In the genomic region with DNA sequence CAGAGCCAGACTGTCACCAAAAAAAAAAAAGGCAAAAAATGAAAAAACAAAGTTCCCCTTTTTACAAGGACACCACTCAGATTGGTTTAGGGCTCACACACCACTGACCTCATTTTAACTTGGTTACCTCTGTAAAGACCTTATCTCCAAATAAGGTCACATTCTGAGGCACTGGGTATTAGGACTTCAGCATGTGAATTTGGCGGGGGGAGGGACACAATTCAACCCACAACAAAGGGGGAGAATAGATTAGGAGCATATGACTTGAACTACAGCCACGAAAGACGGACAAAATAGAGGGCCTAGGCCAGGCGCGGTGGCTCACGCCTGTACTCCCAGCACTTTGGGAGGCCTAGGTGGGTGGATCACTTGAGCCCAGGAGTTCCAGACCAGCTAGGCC, we compare ENCODE assay signal across 17 cellular contexts. TPM values are rescaled to one million over a fixed set of nuclear protein-coding genes. Genes with fewer than 3 reads are reported as not detected.
DNase-seq lines count a peak whose midpoint lies in the region; ATAC-seq, FAIRE-seq and TF ChIP-seq lines count a peak whose summit lies in the region.
"Had no signal": no experiment of that assay in that cellular context is flagged by ENCODE, and none has a peak within 500 bp of the region (broad histone marks: within the 10 kb centered on the region; RNA-seq: fewer than 3 reads in every experiment).

No MANE protein-coding gene starts in this region.

- WGBS in K562 (ENCODE audit: insufficient coverage, low coverage, missing lambda C conversion rate) = 41% methylated on average over 4 of the region's 6 CpGs

- H3K27me3 ChIP-seq in OCI-LY3 (ENCODE audit: low read depth, low read length) (no peaks in the 10 kb centered on the region), K562 (ENCODE audit: control insufficient read depth in 2 of 2, insufficient read depth in 2 of 2, low read length in 2 of 2) (no peaks in the 10 kb centered on the region)
- H3K27me3 ChIP-seq: BLaER1, SJSA1 had no signal

- H3K27ac Mint-ChIP-seq in stimulated activated naive B cell treated with anti-CD40 and anti-IgM and Interleukin-4, amounts not matched to agents 10 μg/mL and 1 μg/mL and 100 μg/mL, for 72 hours = peak overlapping the region; percentile 42

- H3K9me1 ChIP-seq in K562 (ENCODE audit: control insufficient read depth, insufficient read depth, low read length) = no peaks in the 10 kb centered on the region

- H3K9me3 Mint-ChIP-seq in stimulated activated naive B cell treated with anti-CD40 and anti-IgM and Interleukin-4, amounts not matched to agents 10 μg/mL and 1 μg/mL and 100 μg/mL, for 72 hours = peaks cover 0 to 4% of the 10 kb centered on the region in 2 donors

- intact Hi-C loops in K562 (cut with micrococcal nuclease) = no loop called here

- 0 out of 2 replicates have a peak overlapping the region, but pooled peaks have one; percentile 12 for H2AFZ ChIP-seq in OCI-LY3 (ENCODE audit: low read depth, low read length)
- no peak overlapping the region for H2AFZ ChIP-seq in K562 (ENCODE audit: low read depth, low read length)
- H2AFZ ChIP-seq: GM23248 had no signal

- peaks cover 2 to 10% of the 10 kb centered on the region in 2 donors for H3K4me1 Mint-ChIP-seq in stimulated activated naive B cell treated with anti-CD40 and anti-IgM and Interleukin-4, amounts not matched to agents 10 μg/mL and 1 μg/mL and 100 μg/mL, for 72 hours

- H3K79me2 ChIP-seq in OCI-LY3 (ENCODE audit: low read length) (no peaks in the 10 kb centered on the region), K562 (ENCODE audit: control insufficient read depth, insufficient read depth, low read length) (no peaks in the 10 kb centered on the region)

- in situ Hi-C loops in K562 (cut with MboI) = no loop called here

- H3K27ac ChIP-seq in OCI-LY3 (ENCODE audit: low read length) (no peak overlapping the region), K562 (ENCODE audit: extremely low read depth, low read depth, low read length) (no peak overlapping the region)
- H3K27ac ChIP-seq: BLaER1, GM23248, SJSA1 had no signal

- DNase-seq in GM18507 (ENCODE audit: extremely low spot score, insufficient read length, low read depth) (no peak), K562 (ENCODE audit: extremely low read depth in 1 of 4, low spot score in 3 of 4) (no peak), putamen (ENCODE audit: low spot score) (no peak)
- peak; percentile 7 for DNase-seq in stimulated activated naive B cell treated with anti-CD40 and anti-IgM and Interleukin-4, amounts not matched to agents 10 μg/mL and 1 μg/mL and 100 μg/mL, for 72 hours
- DNase-seq: DMS 273 treated with DMSO at 0.1 percent for 48 hours, GM23248, NCI-H1417, NCI-H2029, NCI-H510A, NCI-H82, T-helper 1 cell had no signal

- H3K9me3 ChIP-seq in OCI-LY3 (ENCODE audit: insufficient read depth, low read length) = no peaks in the 10 kb centered on the region
- H3K9me3 ChIP-seq in K562 (replicated peaks; ENCODE audit: control insufficient read depth, insufficient read depth, low read depth, low read length) = no peaks in the 10 kb centered on the region
- H3K9me3 ChIP-seq: BLaER1, SJSA1 had no signal

- H4K20me1 ChIP-seq in OCI-LY3 (ENCODE audit: insufficient read depth, low read length) = no peaks in the 10 kb centered on the region
- H4K20me1 ChIP-seq in K562 (replicated peaks; ENCODE audit: control insufficient read depth, insufficient read depth, low read length) = no peaks in the 10 kb centered on the region
- H4K20me1 ChIP-seq: BLaER1 had no signal

- H3K36me3 ChIP-seq in OCI-LY3 (replicated peaks; ENCODE audit: low read depth, low read length) (no peaks in the 10 kb centered on the region), K562 (ENCODE audit: control insufficient read depth, insufficient read depth, low read length) (no peaks in the 10 kb centered on the region)
- H3K36me3 ChIP-seq: BLaER1, SJSA1 had no signal

- no peak overlapping the region for H3K4me3 ChIP-seq in OCI-LY3 (ENCODE audit: low read length)
- no peak overlapping the region for H3K4me3 ChIP-seq in K562
- H3K4me3 ChIP-seq: BLaER1, GM23248, SJSA1 had no signal

- ATAC-seq in K562 (no peak; the same call in 2 of the 3 replicates), GM21528 (IDR thresholded peaks at IDR 0.05; ENCODE audit: low FRiP score, unreplicated experiment) (no peak), HG02763 (IDR thresholded peaks at IDR 0.05; ENCODE audit: unreplicated experiment) (no peak)
- ATAC-seq in stimulated activated naive B cell treated with anti-CD40 and anti-IgM and Interleukin-4, amounts not matched to agents 10 μg/mL and 1 μg/mL and 100 μg/mL, for 72 hours (replicated peaks) = peak; percentile 89 to 94
- ATAC-seq: HCT116 had no signal

- H3K9ac ChIP-seq in OCI-LY3 (ENCODE audit: low read length) (no peak overlapping the region), K562 (ENCODE audit: insufficient read depth in 1 of 2, low read depth in 2 of 2, low read length in 2 of 2) (no peak overlapping the region)
- H3K9ac ChIP-seq: BLaER1, GM23248 had no signal

- no peak for TF ChIP-seq POLR2A in K562 (conservative IDR thresholded peaks at IDR 0.05)

- H3K4me2 ChIP-seq in OCI-LY3 (ENCODE audit: low read length) = no peak overlapping the region; the same call in 1 of the 2 replicates
- H3K4me2 ChIP-seq in K562 (ENCODE audit: insufficient read depth, low read length) = no peak overlapping the region
- H3K4me2 ChIP-seq: BLaER1 had no signal

- POLR2A ChIA-PET in K562 (lab: Yijun Ruan, JAX) = interaction anchor here (0.6 kb wide), 1 partner anchor 289 kb away, joined by 3 read pairs; no protein-coding TSS in a partner anchor

- no peaks in the 10 kb centered on the region for H3K27me3 Mint-ChIP-seq in stimulated activated naive B cell treated with anti-CD40 and anti-IgM and Interleukin-4, amounts not matched to agents 10 μg/mL and 1 μg/mL and 100 μg/mL, for 72 hours

- H3K4me3 Mint-ChIP-seq in stimulated activated naive B cell treated with anti-CD40 and anti-IgM and Interleukin-4, amounts not matched to agents 10 μg/mL and 1 μg/mL and 100 μg/mL, for 72 hours = no peak overlapping the region

- TF ChIP-seq RAD21 in K562 (CRISPR knock-in tag; conservative IDR thresholded peaks at IDR 0.05 in 1 of 2, IDR thresholded peaks at IDR 0.05 in 1 of 2) = no peak

- CTCF ChIA-PET in K562 (lab: Yijun Ruan, JAX; ENCODE audit: low intra/inter-chr PET ratio) = interaction anchor here (0.6 kb wide), 1 partner anchor 492 kb away, joined by 3 read pairs; no protein-coding TSS in a partner anchor

- H3K36me3 Mint-ChIP-seq in stimulated activated naive B cell treated with anti-CD40 and anti-IgM and Interleukin-4, amounts not matched to agents 10 μg/mL and 1 μg/mL and 100 μg/mL, for 72 hours = no peaks in the 10 kb centered on the region

- H3K4me1 ChIP-seq in OCI-LY3 (ENCODE audit: low read length) (peaks cover 11% of the 10 kb centered on the region), K562 (replicated peaks in 1 of 2; ENCODE audit: control insufficient read depth in 2 of 2, insufficient read depth in 2 of 2, low read length in 2 of 2) (no peaks in the 10 kb centered on the region)
- H3K4me1 ChIP-seq: BLaER1, SJSA1 had no signal

- TF ChIP-seq CTCF in OCI-LY3 (IDR thresholded peaks at IDR 0.05; ENCODE audit: low read depth, low read length) = no peak
- TF ChIP-seq CTCF in K562 (IDR thresholded peaks at IDR 0.05 in 2 of 3, conservative IDR thresholded peaks at IDR 0.05 in 1 of 3; ENCODE audit: insufficient read depth in 2 of 3, low read depth in 1 of 3, low read length in 3 of 3) = no peak

- TF ChIP-seq EP300 in K562 (IDR thresholded peaks at IDR 0.05; ENCODE audit: low read length) = no peak

- no TSS peak for BruUV-seq in K562 (replicated peaks; lab: Mats Ljungman, UMichigan)

- FAIRE-seq in GM18507 (lab: Jason Lieb, UNC) = peak; percentile 64
- no peak for FAIRE-seq in K562 (lab: Jason Lieb, UNC)

RNA-seq across cellular contexts. Expression of a gene that starts 31.0 kb away (rescaled TPM):
- total RNA-seq in K562 (2011; cell fraction: chromatin; rRNA removed; ENCODE audit: low replicate concordance) = 73.6 and 169 TPM in 2 replicates
- total RNA-seq in K562 (2011; cell fraction: nucleolus; rRNA removed) = 112 and 121 TPM in 2 replicates
- 88.2 and 117 TPM in 2 replicates for total RNA-seq in K562 (2011; cell fraction: nucleoplasm; rRNA removed)
- 22.2 and 24.5 TPM in 2 replicates for total RNA-seq in K562 (2014; rRNA removed)
- total RNA-seq in K562 (2014; rRNA removed; fragmentation: Illumina TruSeq; extraction: Trizol) = 21.4 and 22.1 TPM in 2 replicates
- total RNA-seq in K562 (2015; rRNA removed; fragmentation: Illumina TruSeq; extraction: Trizol) = 26.1 and 29.4 TPM in 2 replicates
- total RNA-seq in K562 (2021) = 67.7 and 70.0 TPM in 2 replicates
- 43.0 and 57.6 TPM in 2 replicates for polyA plus RNA-seq in K562 (2011; rRNA removed)
- 38.6 and 60.5 TPM in 2 replicates for polyA plus RNA-seq in K562 (2011; cell fraction: cytosol; rRNA removed)
- 132 and 195 TPM in 2 replicates for polyA plus RNA-seq in K562 (2011; cell fraction: nucleus; rRNA removed)
- polyA plus RNA-seq in K562 (2012) = 46.8 and 58.0 TPM in 2 replicates
- 48.1 and 60.1 TPM in 2 replicates for polyA plus RNA-seq in K562 (2014; fragmentation: Illumina TruSeq; extraction: Trizol)
- polyA plus RNA-seq in K562 (2014; fragmentation: Nextera tagmentation; extraction: Ambion mirVana) = 1 to 10 TPM; 5.5 to 8.8 TPM
- 38.6 and 42.0 TPM in 2 replicates for polyA plus RNA-seq in K562 (2014; rRNA removed)
- polyA minus RNA-seq in K562 (2011; rRNA and poly(A)+ RNA removed) = 50.5 and 58.7 TPM in 2 replicates
- polyA minus RNA-seq in K562 (2011; cell fraction: cytosol; rRNA and poly(A)+ RNA removed) = 33.5 and 38.0 TPM in 2 replicates
- polyA minus RNA-seq in K562 (2011; cell fraction: nucleus; rRNA and poly(A)+ RNA removed) = 54.1 and 55.8 TPM in 2 replicates

RNA-seq across cellular contexts. Expression of a gene that starts 47.0 kb away (rescaled TPM):
- 5.4 and 15.9 TPM in 2 replicates for total RNA-seq in K562 (2011; cell fraction: chromatin; rRNA removed; ENCODE audit: low replicate concordance)
- total RNA-seq in K562 (2011; cell fraction: nucleolus; rRNA removed) = 4.2 and 5.9 TPM in 2 replicates
- 7.6 and 8.9 TPM in 2 replicates for total RNA-seq in K562 (2011; cell fraction: nucleoplasm; rRNA removed)
- total RNA-seq in K562 (2014; rRNA removed) (5.9 and 6.1 TPM in 2 replicates), K562 (2014; rRNA removed; fragmentation: Illumina TruSeq; extraction: Trizol) (7.3 and 8.6 TPM in 2 replicates), K562 (2015; rRNA removed; fragmentation: Illumina TruSeq; extraction: Trizol) (7.6 and 7.8 TPM in 2 replicates), K562 (2021) (6.8 and 6.9 TPM in 2 replicates)
- polyA plus RNA-seq in K562 (2011; rRNA removed) (5.0 and 6.6 TPM in 2 replicates), K562 (2014; fragmentation: Illumina TruSeq; extraction: Trizol) (6.7 and 7.7 TPM in 2 replicates), K562 (2014; fragmentation: Nextera tagmentation; extraction: Ambion mirVana) (1 to 10 TPM in 1 of 2 experiments, under 1 TPM in 1; 0.53 to 2.5 TPM), K562 (2014; rRNA removed) (5.2 and 5.3 TPM in 2 replicates)
- 2.2 and 2.6 TPM in 2 replicates for polyA plus RNA-seq in K562 (2011; cell fraction: cytosol; rRNA removed)
- 5.4 TPM in 2 replicates for polyA plus RNA-seq in K562 (2011; cell fraction: nucleus; rRNA removed)
- 4.0 and 4.3 TPM in 2 replicates for polyA plus RNA-seq in K562 (2012)
- 10.5 and 13.8 TPM in 2 replicates for polyA minus RNA-seq in K562 (2011; rRNA and poly(A)+ RNA removed)
- 2.7 and 5.9 TPM in 2 replicates for polyA minus RNA-seq in K562 (2011; cell fraction: cytosol; rRNA and poly(A)+ RNA removed)
- polyA minus RNA-seq in K562 (2011; cell fraction: nucleus; rRNA and poly(A)+ RNA removed) = 3.5 and 3.6 TPM in 2 replicates

RNA-seq across cellular contexts. Expression of a gene that starts 52.2 kb away (rescaled TPM):
- total RNA-seq in K562 (2011; cell fraction: chromatin; rRNA removed; ENCODE audit: low replicate concordance) = 280 and 965 TPM in 2 replicates
- 1,302 and 2,067 TPM in 2 replicates for total RNA-seq in K562 (2011; cell fraction: nucleolus; rRNA removed)
- total RNA-seq in K562 (2011; cell fraction: nucleoplasm; rRNA removed) = 1,014 and 1,106 TPM in 2 replicates
- total RNA-seq in K562 (2014; rRNA removed) (203 and 272 TPM in 2 replicates), K562 (2014; rRNA removed; fragmentation: Illumina TruSeq; extraction: Trizol) (107 and 115 TPM in 2 replicates), K562 (2015; rRNA removed; fragmentation: Illumina TruSeq; extraction: Trizol) (187 and 190 TPM in 2 replicates), K562 (2021) (264 and 292 TPM in 2 replicates)
- polyA plus RNA-seq in K562 (2011; rRNA removed) (436 and 513 TPM in 2 replicates), K562 (2014; fragmentation: Illumina TruSeq; extraction: Trizol) (273 and 317 TPM in 2 replicates), K562 (2014; fragmentation: Nextera tagmentation; extraction: Ambion mirVana) (100 to 1,000 TPM; 530 to 699 TPM), K562 (2014; rRNA removed) (167 and 174 TPM in 2 replicates)
- 819 and 2,428 TPM in 2 replicates for polyA plus RNA-seq in K562 (2011; cell fraction: cytosol; rRNA removed)
- polyA plus RNA-seq in K562 (2011; cell fraction: nucleus; rRNA removed) = 230 and 506 TPM in 2 replicates
- polyA plus RNA-seq in K562 (2012) = 447 and 511 TPM in 2 replicates
- 359 and 800 TPM in 2 replicates for polyA minus RNA-seq in K562 (2011; rRNA and poly(A)+ RNA removed)
- 495 and 903 TPM in 2 replicates for polyA minus RNA-seq in K562 (2011; cell fraction: cytosol; rRNA and poly(A)+ RNA removed)
- polyA minus RNA-seq in K562 (2011; cell fraction: nucleus; rRNA and poly(A)+ RNA removed) = 104 and 113 TPM in 2 replicates

Comparison
In these comparisons a context has a peak if more than half of its experiments do, and no peak if none do; other contexts are left out.
1. ATAC-seq: peak in stimulated activated naive B cell treated with anti-CD40 and anti-IgM and Interleukin-4, amounts not matched to agents 10 μg/mL and 1 μg/mL and 100 μg/mL, for 72 hours (2 of 2); none in K562 (single experiment), GM21528 (single experiment) and HG02763 (single experiment).